ENCODE assay signal across 19 cellular contexts in the genomic region with DNA sequence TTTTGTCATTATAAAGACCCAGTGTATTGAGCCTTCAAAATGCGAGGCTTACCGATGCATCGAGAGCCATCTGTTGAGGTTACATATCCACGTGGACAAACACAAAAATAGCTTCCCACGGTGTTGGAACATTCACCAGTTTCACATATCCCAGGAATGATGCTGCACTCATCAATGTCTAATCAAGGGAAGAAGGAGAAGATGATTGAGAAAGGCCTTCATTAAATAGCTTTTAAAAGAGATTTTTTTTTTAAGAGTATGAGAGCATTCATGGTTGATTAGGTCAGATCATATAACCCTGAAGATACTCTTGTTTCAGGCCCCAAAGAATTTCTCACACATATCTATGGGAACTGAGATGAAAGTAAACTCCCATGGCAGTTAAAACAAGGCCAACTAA.
DNase-seq lines count a peak whose midpoint lies in the region; TF ChIP-seq lines count a peak whose summit lies in the region.
"Had no signal": no experiment of that assay in that cellular context is flagged by ENCODE, and none has a peak within 500 bp of the region (broad histone marks: within the 10 kb centered on the region; RNA-seq: fewer than 3 reads in every experiment).

No MANE protein-coding gene starts in this region.

- intact Hi-C loops in transverse colon (cut with DNase I; ENCODE audit: low total_unique reads): no loop called here

- H3K9me3 Mint-ChIP-seq in HFFc6: no peaks in the 10 kb centered on the region; the same call in 1 of the 2 replicates
- H3K9me3 Mint-ChIP-seq in T-helper 2 cell treated with Interferon-gamma antibody and Interleukin-4, amounts not matched to agents 5 μg/mL and 100 μg/mL, for 36 hours: no peaks in the 10 kb centered on the region

- no peak overlapping the region for H3K27ac ChIP-seq in transverse colon
- H3K27ac ChIP-seq: parathyroid adenoma, Peyer's patch, uterus had no signal

- no peak for TF ChIP-seq CTCF in HFFc6 (IDR thresholded peaks at IDR 0.05)
- TF ChIP-seq CTCF in transverse colon (IDR thresholded peaks at IDR 0.05): no peak

- WGBS in transverse colon (ENCODE audit: low coverage in 1 of 2), 2 donors: 83 to 89% methylated on average over 4 to 5 of the region's 5 CpGs

- no peaks in the 10 kb centered on the region for H3K4me1 ChIP-seq in transverse colon
- H3K4me1 ChIP-seq: parathyroid adenoma, Peyer's patch, uterus had no signal

- peak overlapping the region; percentile 31; the same call in 1 of the 2 replicates for H3K27ac Mint-ChIP-seq in HFFc6
- no peak overlapping the region for H3K27ac Mint-ChIP-seq in T-helper 2 cell treated with Interferon-gamma antibody and Interleukin-4, amounts not matched to agents 5 μg/mL and 100 μg/mL, for 36 hours
- H3K27ac Mint-ChIP-seq: activated naive CD4-positive, alpha-beta T cell treated with anti-CD3 and anti-CD28 coated beads, Interleukin-2, amount 10 ng/mL, durations not matched to agents 7 days and 5 days; activated T-cell treated with anti-CD3 and anti-CD28 coated beads, Interleukin-2, amount 50 U/mL, for 72 hours; memory B cell; naive thymus-derived CD4-positive, alpha-beta T cell had no signal

- no peaks in the 10 kb centered on the region for H3K9me3 ChIP-seq in transverse colon
- H3K9me3 ChIP-seq: Peyer's patch, uterus had no signal

- H3K27me3 ChIP-seq in transverse colon: no peaks in the 10 kb centered on the region
- H3K27me3 ChIP-seq: Peyer's patch, uterus had no signal

- H3K36me3 ChIP-seq in transverse colon: no peaks in the 10 kb centered on the region
- H3K36me3 ChIP-seq: Peyer's patch, uterus had no signal

- no peak overlapping the region for H3K4me3 ChIP-seq in transverse colon
- H3K4me3 ChIP-seq: Peyer's patch, uterus had no signal

- H3K36me3 Mint-ChIP-seq in HFFc6 (ENCODE audit: low read depth): peaks cover 57% of the 10 kb centered on the region
- H3K36me3 Mint-ChIP-seq in T-helper 2 cell treated with Interferon-gamma antibody and Interleukin-4, amounts not matched to agents 5 μg/mL and 100 μg/mL, for 36 hours (ENCODE audit: low read depth): no peaks in the 10 kb centered on the region
- H3K36me3 Mint-ChIP-seq: activated naive CD4-positive, alpha-beta T cell treated with anti-CD3 and anti-CD28 coated beads, Interleukin-2, amount 10 ng/mL, durations not matched to agents 7 days and 5 days; memory B cell had no signal

- in situ Hi-C loops in transverse colon (cut with MboI; ENCODE audit: low pct_ligation_motif_present in 1 of 4, low pct_unique_long_range_greater_than_20kb in 1 of 4, low sequenced_read_pairs in 3 of 4): no loop called here

- no peaks in the 10 kb centered on the region; the same call in 1 of the 2 replicates for H3K27me3 Mint-ChIP-seq in HFFc6 (ENCODE audit: insufficient read depth)
- H3K27me3 Mint-ChIP-seq in T-helper 2 cell treated with Interferon-gamma antibody and Interleukin-4, amounts not matched to agents 5 μg/mL and 100 μg/mL, for 36 hours (ENCODE audit: low read depth): no peaks in the 10 kb centered on the region
- H3K27me3 Mint-ChIP-seq: activated naive CD4-positive, alpha-beta T cell treated with anti-CD3 and anti-CD28 coated beads, Interleukin-2, amount 10 ng/mL, durations not matched to agents 7 days and 5 days; memory B cell had no signal

- peak; percentile 72 for DNase-seq in EH (ENCODE audit: low read depth)
- peak; percentile 19 for DNase-seq in HFFc6
- DNase-seq in astrocyte of the hippocampus (ENCODE audit: low read depth, low spot score): peak; percentile 57
- peak; percentile 66 for DNase-seq in myocyte (ENCODE audit: low read depth)
- no peak for DNase-seq in NCI-H1092 treated with DMSO at 0.1 percent for 48 hours (lab: John Stamatoyannopoulos, UW)
- DNase-seq in RKO (ENCODE audit: low spot score): no peak
- DNase-seq in T-helper 2 cell treated with Interferon-gamma antibody and Interleukin-4, amounts not matched to agents 5 μg/mL and 100 μg/mL, for 36 hours (ENCODE audit: low spot score): no peak
- no peak for DNase-seq in transverse colon
- DNase-seq: activated CD4-positive, alpha-beta T cell treated with anti-CD3 and anti-CD28 coated beads for 4 hours; activated naive CD4-positive, alpha-beta T cell treated with anti-CD3 and anti-CD28 coated beads, Interleukin-2, amount 10 ng/mL, durations not matched to agents 7 days and 5 days; activated T-cell treated with anti-CD3 and anti-CD28 coated beads, Interleukin-2, amount 50 U/mL, for 72 hours; effector CD4-positive, alpha-beta T cell; Karpas-422; naive thymus-derived CD4-positive, alpha-beta T cell; Peyer's patch; substantia nigra; uterus had no signal

- TF ChIP-seq EP300 in transverse colon (IDR thresholded peaks at IDR 0.05; ENCODE audit: low read depth): no peak

- peaks cover 49% of the 10 kb centered on the region for H3K4me1 Mint-ChIP-seq in HFFc6 (ENCODE audit: low read depth)
- H3K4me1 Mint-ChIP-seq in T-helper 2 cell treated with Interferon-gamma antibody and Interleukin-4, amounts not matched to agents 5 μg/mL and 100 μg/mL, for 36 hours (ENCODE audit: low read depth): no peaks in the 10 kb centered on the region
- H3K4me1 Mint-ChIP-seq: activated naive CD4-positive, alpha-beta T cell treated with anti-CD3 and anti-CD28 coated beads, Interleukin-2, amount 10 ng/mL, durations not matched to agents 7 days and 5 days; memory B cell; naive thymus-derived CD4-positive, alpha-beta T cell had no signal

- TF ChIP-seq POLR2A in transverse colon (IDR thresholded peaks at IDR 0.05): no peak

- no peak overlapping the region for H3K4me3 Mint-ChIP-seq in HFFc6
- H3K4me3 Mint-ChIP-seq in T-helper 2 cell treated with Interferon-gamma antibody and Interleukin-4, amounts not matched to agents 5 μg/mL and 100 μg/mL, for 36 hours: no peak overlapping the region
- H3K4me3 Mint-ChIP-seq: activated naive CD4-positive, alpha-beta T cell treated with anti-CD3 and anti-CD28 coated beads, Interleukin-2, amount 10 ng/mL, durations not matched to agents 7 days and 5 days; activated T-cell treated with anti-CD3 and anti-CD28 coated beads, Interleukin-2, amount 50 U/mL, for 72 hours; memory B cell; naive thymus-derived CD4-positive, alpha-beta T cell had no signal

Comparison
In these comparisons a context has a peak if more than half of its experiments do, and no peak if none do; other contexts are left out.
1. DNase-seq: peak in EH (single experiment), HFFc6 (single experiment), astrocyte of the hippocampus (single experiment) and myocyte (single experiment); none in NCI-H1092 treated with DMSO at 0.1 percent for 48 hours (single experiment), RKO (single experiment), T-helper 2 cell treated with Interferon-gamma antibody and Interleukin-4, amounts not matched to agents 5 μg/mL and 100 μg/mL, for 36 hours (single experiment) and transverse colon (single experiment).